In the genomic region with DNA sequence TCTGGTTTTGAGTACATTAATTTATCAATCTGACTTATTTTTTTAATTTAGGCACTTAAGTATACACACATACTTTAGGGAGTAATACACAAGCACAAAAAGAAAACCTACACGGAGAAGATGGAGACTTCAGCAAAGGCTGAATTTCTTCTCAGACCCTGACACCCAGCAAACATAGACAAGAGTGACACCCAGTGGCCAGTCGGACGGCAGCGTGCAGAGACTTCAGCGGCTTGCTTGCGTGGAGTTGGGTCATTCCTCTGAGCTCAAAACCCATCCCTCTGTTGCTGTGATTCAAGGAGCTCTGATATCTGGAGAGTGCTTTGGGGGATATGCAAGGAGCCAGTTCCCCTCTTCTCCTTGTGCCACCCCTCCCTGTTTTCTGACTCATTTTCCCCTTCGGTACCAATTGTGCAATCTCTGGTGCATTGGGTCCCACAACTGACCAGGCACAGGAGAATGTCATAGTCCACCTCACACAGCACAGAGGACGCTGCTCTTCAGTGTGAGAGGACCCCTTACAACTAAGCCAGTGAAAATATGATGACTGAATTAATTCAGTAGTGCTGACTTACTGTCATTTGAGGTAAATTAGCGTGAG, we compare ENCODE assay signal across 8 cellular contexts. TPM values are rescaled to one million over a fixed set of nuclear protein-coding genes. Genes with fewer than 3 reads are reported as not detected.
DNase-seq lines count a peak whose midpoint lies in the region; ATAC-seq, FAIRE-seq and TF ChIP-seq lines count a peak whose summit lies in the region.

No MANE protein-coding gene starts in this region.

- H3K4me3 ChIP-seq in GM23338 (no peak overlapping the region), Loucy (ENCODE audit: low read length, poor library complexity, severe bottlenecking) (no peak overlapping the region), SJSA1 (no peak overlapping the region), parathyroid adenoma (ENCODE audit: low read depth, low read length) (no peak overlapping the region), upper lobe of right lung (no peak overlapping the region)

- H3K27ac Mint-ChIP-seq in GM23338 = no peak overlapping the region

- H3K9me2 ChIP-seq in GM23338 (ENCODE audit: insufficient read depth) = no peaks in the 10 kb centered on the region
- H3K9me2 ChIP-seq in Loucy (replicated peaks; ENCODE audit: low read depth, low read length) = no peaks in the 10 kb centered on the region

- no peaks in the 10 kb centered on the region for H3K9me3 Mint-ChIP-seq in GM23338

- H3K4me1 Mint-ChIP-seq in GM23338 = no peaks in the 10 kb centered on the region

- DNase-seq in GM23338 (ENCODE audit: low spot score) = peak; percentile 84
- DNase-seq in SJSA1 (ENCODE audit: low read depth in 1 of 2, low spot score in 2 of 2) = peak; percentile 82 to 83
- DNase-seq in activated gamma-delta T cell (lab: John Stamatoyannopoulos, UW) = peak; percentile 18
- DNase-seq in germinal center (ENCODE audit: low spot score) = peak; percentile 26
- DNase-seq in upper lobe of right lung = peak; percentile 85

- H3K27me3 Mint-ChIP-seq in GM23338 (ENCODE audit: insufficient read depth, low read depth, poor library complexity) = peaks cover 3% of the 10 kb centered on the region

- H3K27ac ChIP-seq in GM23338 (ENCODE audit: low read depth) (no peak overlapping the region), SJSA1 (no peak overlapping the region), parathyroid adenoma (no peak overlapping the region), upper lobe of right lung (no peak overlapping the region)

- H3K79me2 ChIP-seq in GM23338 (replicated peaks; ENCODE audit: insufficient read depth) (no peaks in the 10 kb centered on the region), Loucy (ENCODE audit: insufficient read depth, low read length) (no peaks in the 10 kb centered on the region), parathyroid adenoma (no peaks in the 10 kb centered on the region)

- H3K4me2 ChIP-seq in GM23338 (no peak overlapping the region), Loucy (ENCODE audit: low read depth, low read length, poor library complexity, severe bottlenecking) (no peak overlapping the region), parathyroid adenoma (ENCODE audit: low read length) (no peak overlapping the region)

- intact Hi-C loops in upper lobe of right lung (cut with DNase I) = loop anchor here (10.0 kb wide), 1 partner anchor 301 kb away; no protein-coding TSS in a partner anchor

- H2AFZ ChIP-seq in GM23338 (no peak overlapping the region), Loucy (ENCODE audit: low read length) (0 out of 2 replicates have a peak overlapping the region, but pooled peaks have one; percentile 11), parathyroid adenoma (no peak overlapping the region)

- no peaks in the 10 kb centered on the region for H3F3A ChIP-seq in GM23338 (replicated peaks; ENCODE audit: low read depth)
- no peaks in the 10 kb centered on the region for H3F3A ChIP-seq in Loucy (ENCODE audit: low read depth)

- no peak overlapping the region for H3K4me3 Mint-ChIP-seq in GM23338

- H3K27me3 ChIP-seq in GM23338 (ENCODE audit: insufficient read depth) (no peaks in the 10 kb centered on the region), Loucy (ENCODE audit: insufficient read depth, low read length, poor library complexity, severe bottlenecking) (no peaks in the 10 kb centered on the region), SJSA1 (replicated peaks) (no peaks in the 10 kb centered on the region), parathyroid adenoma (ENCODE audit: control insufficient read depth, insufficient read depth, low read length) (no peaks in the 10 kb centered on the region), upper lobe of right lung (no peaks in the 10 kb centered on the region)

- peak; percentile 49 for FAIRE-seq in G401.6 (lab: Jason Lieb, UNC)

- TF ChIP-seq CTCF in GM23338 (conservative IDR thresholded peaks at IDR 0.05; ENCODE audit: low read depth in 2 of 2) (peak; percentile 93 to 98), Loucy (conservative IDR thresholded peaks at IDR 0.05; ENCODE audit: low read length) (peak; percentile 93), parathyroid adenoma (IDR thresholded peaks at IDR 0.05) (peak; percentile 84), upper lobe of right lung (IDR thresholded peaks at IDR 0.05) (peak; percentile 87)

- H3K36me3 Mint-ChIP-seq in GM23338 (ENCODE audit: low read depth) = no peaks in the 10 kb centered on the region

- no peaks in the 10 kb centered on the region for H3K4me1 ChIP-seq in GM23338 (ENCODE audit: insufficient read depth)
- H3K4me1 ChIP-seq in Loucy (ENCODE audit: insufficient read depth, low read length, poor library complexity, severe bottlenecking) = peaks cover 47% of the 10 kb centered on the region
- H3K4me1 ChIP-seq in SJSA1 (replicated peaks) = peaks cover 13% of the 10 kb centered on the region
- H3K4me1 ChIP-seq in parathyroid adenoma = no peaks in the 10 kb centered on the region
- peaks cover 4% of the 10 kb centered on the region for H3K4me1 ChIP-seq in upper lobe of right lung

- ATAC-seq in GM23338 (peak; percentile 98), upper lobe of right lung (peak; percentile 94)

- H3K9me3 ChIP-seq in Loucy (ENCODE audit: insufficient read depth, low read depth, low read length) (no peaks in the 10 kb centered on the region), SJSA1 (replicated peaks) (no peaks in the 10 kb centered on the region), parathyroid adenoma (ENCODE audit: control insufficient read depth, low read length) (no peaks in the 10 kb centered on the region), upper lobe of right lung (no peaks in the 10 kb centered on the region)

- H3K9ac ChIP-seq in Loucy (ENCODE audit: low read depth, low read length, poor library complexity, severe bottlenecking) = no peak overlapping the region
- no peak overlapping the region for H3K9ac ChIP-seq in parathyroid adenoma

- H4K20me1 ChIP-seq in GM23338 (replicated peaks; ENCODE audit: insufficient read depth) = no peaks in the 10 kb centered on the region
- no peaks in the 10 kb centered on the region for H4K20me1 ChIP-seq in Loucy (ENCODE audit: insufficient read depth, low read length, poor library complexity, severe bottlenecking)

- H3K36me3 ChIP-seq in GM23338 (ENCODE audit: insufficient read depth) = no peaks in the 10 kb centered on the region
- H3K36me3 ChIP-seq in Loucy (ENCODE audit: insufficient read depth, low read length) = no peaks in the 10 kb centered on the region
- peaks cover 16% of the 10 kb centered on the region; the same call in 1 of the 2 replicates for H3K36me3 ChIP-seq in SJSA1
- no peaks in the 10 kb centered on the region for H3K36me3 ChIP-seq in parathyroid adenoma (ENCODE audit: control insufficient read depth, insufficient read depth, low read length)
- no peaks in the 10 kb centered on the region for H3K36me3 ChIP-seq in upper lobe of right lung

TF ChIP-seq in GM23338, 12 proteins besides CTCF, POLR2A, EP300 and RAD21 (continues in another document):
- peak; percentile 39; the same call in 1 of the 2 replicates for TF ChIP-seq CREB1 (CRISPR knock-in tag; IDR thresholded peaks at IDR 0.05; ENCODE audit: low read depth)

RNA-seq across cellular contexts. Expression of a gene that starts 27.5 kb away (rescaled TPM):
- 0.04 and 0.17 TPM in 2 replicates for total RNA-seq in GM23338 (2014; rRNA removed; shearing (Covaris generic))
- polyA plus RNA-seq in GM23338 (2016; fragmentation: Nextera tagmentation; extraction: Ambion mirVana) = 0.10 TPM in 1 of 2 replicates, not detected in the other
- total RNA-seq in SJSA1 (2014; rRNA removed; shearing (Covaris generic)) = 11.2 and 16.9 TPM in 2 replicates
- total RNA-seq in upper lobe of right lung = 1.4 TPM

Comparison
In these comparisons a context has a peak if more than half of its experiments do, and no peak if none do; other contexts are left out.
1. DNase-seq: peak in every context shown above with its lines; median percentile 85 in upper lobe of right lung; 84 in GM23338; 82 in SJSA1; 26 in germinal center; 18 in activated gamma-delta T cell.